1 cellular context compared by ENCODE assay signal in the genomic region with DNA sequence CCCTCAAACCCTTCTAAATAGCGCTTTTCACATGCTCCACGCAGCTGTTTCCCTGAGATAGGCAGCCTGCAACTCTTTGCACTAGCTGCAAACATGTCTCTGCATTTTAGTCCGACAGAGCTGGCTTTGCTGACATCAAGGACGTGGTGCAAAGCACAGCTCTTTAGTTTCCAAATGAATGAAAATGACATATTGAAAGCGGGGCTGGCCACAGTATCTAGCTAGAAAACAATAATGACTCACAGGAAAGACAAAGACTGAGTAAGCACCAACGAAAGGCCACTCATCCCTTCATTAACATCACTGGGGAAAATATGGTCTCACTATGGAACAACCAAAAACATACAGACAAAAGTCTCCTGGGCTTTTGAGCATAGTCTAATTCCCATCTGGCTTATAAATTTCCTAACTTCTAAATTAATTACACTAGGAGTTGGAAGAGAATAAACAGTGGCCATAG.
A peak's percentile ranks its signal among the peaks of the same experiment; 100 is the strongest.
TF ChIP-seq lines count a peak whose summit lies in the region.

No MANE protein-coding gene starts in this region.

TF ChIP-seq in GM12878, 131 proteins besides CTCF, POLR2A, EP300 and RAD21 (continued from another document and continues in another):
- TF ChIP-seq, protein P1, sequence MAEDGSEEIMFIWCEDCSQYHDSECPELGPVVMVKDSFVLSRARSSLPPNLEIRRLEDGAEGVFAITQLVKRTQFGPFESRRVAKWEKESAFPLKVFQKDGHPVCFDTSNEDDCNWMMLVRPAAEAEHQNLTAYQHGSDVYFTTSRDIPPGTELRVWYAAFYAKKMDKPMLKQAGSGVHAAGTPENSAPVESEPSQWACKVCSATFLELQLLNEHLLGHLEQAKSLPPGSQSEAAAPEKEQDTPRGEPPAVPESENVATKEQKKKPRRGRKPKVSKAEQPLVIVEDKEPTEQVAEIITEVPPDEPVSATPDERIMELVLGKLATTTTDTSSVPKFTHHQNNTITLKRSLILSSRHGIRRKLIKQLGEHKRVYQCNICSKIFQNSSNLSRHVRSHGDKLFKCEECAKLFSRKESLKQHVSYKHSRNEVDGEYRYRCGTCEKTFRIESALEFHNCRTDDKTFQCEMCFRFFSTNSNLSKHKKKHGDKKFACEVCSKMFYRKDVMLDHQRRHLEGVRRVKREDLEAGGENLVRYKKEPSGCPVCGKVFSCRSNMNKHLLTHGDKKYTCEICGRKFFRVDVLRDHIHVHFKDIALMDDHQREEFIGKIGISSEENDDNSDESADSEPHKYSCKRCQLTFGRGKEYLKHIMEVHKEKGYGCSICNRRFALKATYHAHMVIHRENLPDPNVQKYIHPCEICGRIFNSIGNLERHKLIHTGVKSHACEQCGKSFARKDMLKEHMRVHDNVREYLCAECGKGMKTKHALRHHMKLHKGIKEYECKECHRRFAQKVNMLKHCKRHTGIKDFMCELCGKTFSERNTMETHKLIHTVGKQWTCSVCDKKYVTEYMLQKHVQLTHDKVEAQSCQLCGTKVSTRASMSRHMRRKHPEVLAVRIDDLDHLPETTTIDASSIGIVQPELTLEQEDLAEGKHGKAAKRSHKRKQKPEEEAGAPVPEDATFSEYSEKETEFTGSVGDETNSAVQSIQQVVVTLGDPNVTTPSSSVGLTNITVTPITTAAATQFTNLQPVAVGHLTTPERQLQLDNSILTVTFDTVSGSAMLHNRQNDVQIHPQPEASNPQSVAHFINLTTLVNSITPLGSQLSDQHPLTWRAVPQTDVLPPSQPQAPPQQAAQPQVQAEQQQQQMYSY (CRISPR knock-in tag; IDR thresholded peaks at IDR 0.05), result no peak
- TF ChIP-seq IKZF2 (IDR thresholded peaks at IDR 0.05) (peak; percentile 76 to 83), ZNF274 (IDR thresholded peaks at IDR 0.05; ENCODE audit: insufficient read depth, insufficient read length) (no peak), CREM (IDR thresholded peaks at IDR 0.05; ENCODE audit: low read depth) (peak; percentile 94), ZSCAN29 (IDR thresholded peaks at IDR 0.05) (no peak), CHD4 (IDR thresholded peaks at IDR 0.05) (no peak), MXI1 (IDR thresholded peaks at IDR 0.05; ENCODE audit: low read depth, low read length) (no peak), NFIC (IDR thresholded peaks at IDR 0.05; ENCODE audit: low read depth, low read length) (peak; percentile 92), CBFB (IDR thresholded peaks at IDR 0.05; ENCODE audit: low read depth) (no peak), MEF2B (IDR thresholded peaks at IDR 0.05; ENCODE audit: partially characterized antibody, poor library complexity, severe bottlenecking) (peak; percentile 70), ZBED1 (IDR thresholded peaks at IDR 0.05; ENCODE audit: borderline replicate concordance) (peak; percentile 83; the same call in 1 of the 2 replicates), IRF4 (IDR thresholded peaks at IDR 0.05; ENCODE audit: low read depth, low read length) (peak; percentile 82; the same call in 1 of the 2 replicates), FOXM1 (IDR thresholded peaks at IDR 0.05; ENCODE audit: low read depth, low read length) (peak; percentile 89), KLF5 (IDR thresholded peaks at IDR 0.05; ENCODE audit: partially characterized antibody) (peak; percentile 54), SMAD1 (IDR thresholded peaks at IDR 0.05; ENCODE audit: low read depth, partially characterized antibody) (no peak), MYC (IDR thresholded peaks at IDR 0.05; ENCODE audit: insufficient read depth, insufficient read length, insufficient replicate concordance, low read length, severe bottlenecking) (no peak), SMAD5 (IDR thresholded peaks at IDR 0.05; ENCODE audit: low read depth) (no peak), MTA2 (IDR thresholded peaks at IDR 0.05; ENCODE audit: low read depth) (peak; percentile 90), BHLHE40 (IDR thresholded peaks at IDR 0.05; ENCODE audit: borderline replicate concordance in 1 of 2, low read depth in 2 of 2, low read length in 1 of 2) (peak; percentile 60 to 62; a peak in 3 of 4 replicates), EGR1 (IDR thresholded peaks at IDR 0.05; ENCODE audit: borderline replicate concordance in 1 of 2, low read depth in 2 of 2, low read length in 2 of 2) (no peak)
- TF ChIP-seq, protein P2, sequence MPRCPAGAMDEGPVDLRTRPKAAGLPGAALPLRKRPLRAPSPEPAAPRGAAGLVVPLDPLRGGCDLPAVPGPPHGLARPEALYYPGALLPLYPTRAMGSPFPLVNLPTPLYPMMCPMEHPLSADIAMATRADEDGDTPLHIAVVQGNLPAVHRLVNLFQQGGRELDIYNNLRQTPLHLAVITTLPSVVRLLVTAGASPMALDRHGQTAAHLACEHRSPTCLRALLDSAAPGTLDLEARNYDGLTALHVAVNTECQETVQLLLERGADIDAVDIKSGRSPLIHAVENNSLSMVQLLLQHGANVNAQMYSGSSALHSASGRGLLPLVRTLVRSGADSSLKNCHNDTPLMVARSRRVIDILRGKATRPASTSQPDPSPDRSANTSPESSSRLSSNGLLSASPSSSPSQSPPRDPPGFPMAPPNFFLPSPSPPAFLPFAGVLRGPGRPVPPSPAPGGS (IDR thresholded peaks at IDR 0.05; ENCODE audit: borderline replicate concordance, insufficient read depth, low read depth, low read length, poor library complexity, severe bottlenecking), result peak; percentile 67
- TF ChIP-seq, protein P3, sequence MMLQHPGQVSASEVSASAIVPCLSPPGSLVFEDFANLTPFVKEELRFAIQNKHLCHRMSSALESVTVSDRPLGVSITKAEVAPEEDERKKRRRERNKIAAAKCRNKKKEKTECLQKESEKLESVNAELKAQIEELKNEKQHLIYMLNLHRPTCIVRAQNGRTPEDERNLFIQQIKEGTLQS (IDR thresholded peaks at IDR 0.05; ENCODE audit: borderline replicate concordance, extremely low read depth, low read depth, low read length), result no peak
- TF ChIP-seq, protein P4, sequence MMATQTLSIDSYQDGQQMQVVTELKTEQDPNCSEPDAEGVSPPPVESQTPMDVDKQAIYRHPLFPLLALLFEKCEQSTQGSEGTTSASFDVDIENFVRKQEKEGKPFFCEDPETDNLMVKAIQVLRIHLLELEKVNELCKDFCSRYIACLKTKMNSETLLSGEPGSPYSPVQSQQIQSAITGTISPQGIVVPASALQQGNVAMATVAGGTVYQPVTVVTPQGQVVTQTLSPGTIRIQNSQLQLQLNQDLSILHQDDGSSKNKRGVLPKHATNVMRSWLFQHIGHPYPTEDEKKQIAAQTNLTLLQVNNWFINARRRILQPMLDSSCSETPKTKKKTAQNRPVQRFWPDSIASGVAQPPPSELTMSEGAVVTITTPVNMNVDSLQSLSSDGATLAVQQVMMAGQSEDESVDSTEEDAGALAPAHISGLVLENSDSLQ (IDR thresholded peaks at IDR 0.05), result peak; percentile 50
- TF ChIP-seq, protein P5, sequence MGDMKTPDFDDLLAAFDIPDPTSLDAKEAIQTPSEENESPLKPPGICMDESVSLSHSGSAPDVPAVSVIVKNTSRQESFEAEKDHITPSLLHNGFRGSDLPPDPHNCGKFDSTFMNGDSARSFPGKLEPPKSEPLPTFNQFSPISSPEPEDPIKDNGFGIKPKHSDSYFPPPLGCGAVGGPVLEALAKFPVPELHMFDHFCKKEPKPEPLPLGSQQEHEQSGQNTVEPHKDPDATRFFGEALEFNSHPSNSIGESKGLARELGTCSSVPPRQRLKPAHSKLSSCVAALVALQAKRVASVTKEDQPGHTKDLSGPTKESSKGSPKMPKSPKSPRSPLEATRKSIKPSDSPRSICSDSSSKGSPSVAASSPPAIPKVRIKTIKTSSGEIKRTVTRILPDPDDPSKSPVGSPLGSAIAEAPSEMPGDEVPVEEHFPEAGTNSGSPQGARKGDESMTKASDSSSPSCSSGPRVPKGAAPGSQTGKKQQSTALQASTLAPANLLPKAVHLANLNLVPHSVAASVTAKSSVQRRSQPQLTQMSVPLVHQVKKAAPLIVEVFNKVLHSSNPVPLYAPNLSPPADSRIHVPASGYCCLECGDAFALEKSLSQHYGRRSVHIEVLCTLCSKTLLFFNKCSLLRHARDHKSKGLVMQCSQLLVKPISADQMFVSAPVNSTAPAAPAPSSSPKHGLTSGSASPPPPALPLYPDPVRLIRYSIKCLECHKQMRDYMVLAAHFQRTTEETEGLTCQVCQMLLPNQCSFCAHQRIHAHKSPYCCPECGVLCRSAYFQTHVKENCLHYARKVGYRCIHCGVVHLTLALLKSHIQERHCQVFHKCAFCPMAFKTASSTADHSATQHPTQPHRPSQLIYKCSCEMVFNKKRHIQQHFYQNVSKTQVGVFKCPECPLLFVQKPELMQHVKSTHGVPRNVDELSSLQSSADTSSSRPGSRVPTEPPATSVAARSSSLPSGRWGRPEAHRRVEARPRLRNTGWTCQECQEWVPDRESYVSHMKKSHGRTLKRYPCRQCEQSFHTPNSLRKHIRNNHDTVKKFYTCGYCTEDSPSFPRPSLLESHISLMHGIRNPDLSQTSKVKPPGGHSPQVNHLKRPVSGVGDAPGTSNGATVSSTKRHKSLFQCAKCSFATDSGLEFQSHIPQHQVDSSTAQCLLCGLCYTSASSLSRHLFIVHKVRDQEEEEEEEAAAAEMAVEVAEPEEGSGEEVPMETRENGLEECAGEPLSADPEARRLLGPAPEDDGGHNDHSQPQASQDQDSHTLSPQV (IDR thresholded peaks at IDR 0.05), result peak; percentile 83
- TF ChIP-seq, protein P6, sequence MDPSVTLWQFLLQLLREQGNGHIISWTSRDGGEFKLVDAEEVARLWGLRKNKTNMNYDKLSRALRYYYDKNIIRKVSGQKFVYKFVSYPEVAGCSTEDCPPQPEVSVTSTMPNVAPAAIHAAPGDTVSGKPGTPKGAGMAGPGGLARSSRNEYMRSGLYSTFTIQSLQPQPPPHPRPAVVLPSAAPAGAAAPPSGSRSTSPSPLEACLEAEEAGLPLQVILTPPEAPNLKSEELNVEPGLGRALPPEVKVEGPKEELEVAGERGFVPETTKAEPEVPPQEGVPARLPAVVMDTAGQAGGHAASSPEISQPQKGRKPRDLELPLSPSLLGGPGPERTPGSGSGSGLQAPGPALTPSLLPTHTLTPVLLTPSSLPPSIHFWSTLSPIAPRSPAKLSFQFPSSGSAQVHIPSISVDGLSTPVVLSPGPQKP (IDR thresholded peaks at IDR 0.05; ENCODE audit: low read depth, low read length), result no peak
- TF ChIP-seq, protein P7, sequence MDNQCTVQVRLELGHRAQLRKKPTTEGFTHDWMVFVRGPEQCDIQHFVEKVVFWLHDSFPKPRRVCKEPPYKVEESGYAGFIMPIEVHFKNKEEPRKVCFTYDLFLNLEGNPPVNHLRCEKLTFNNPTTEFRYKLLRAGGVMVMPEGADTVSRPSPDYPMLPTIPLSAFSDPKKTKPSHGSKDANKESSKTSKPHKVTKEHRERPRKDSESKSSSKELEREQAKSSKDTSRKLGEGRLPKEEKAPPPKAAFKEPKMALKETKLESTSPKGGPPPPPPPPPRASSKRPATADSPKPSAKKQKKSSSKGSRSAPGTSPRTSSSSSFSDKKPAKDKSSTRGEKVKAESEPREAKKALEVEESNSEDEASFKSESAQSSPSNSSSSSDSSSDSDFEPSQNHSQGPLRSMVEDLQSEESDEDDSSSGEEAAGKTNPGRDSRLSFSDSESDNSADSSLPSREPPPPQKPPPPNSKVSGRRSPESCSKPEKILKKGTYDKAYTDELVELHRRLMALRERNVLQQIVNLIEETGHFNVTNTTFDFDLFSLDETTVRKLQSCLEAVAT (IDR thresholded peaks at IDR 0.05), result peak; percentile 75; the same call in 1 of the 2 replicates
- TF ChIP-seq, protein P8, sequence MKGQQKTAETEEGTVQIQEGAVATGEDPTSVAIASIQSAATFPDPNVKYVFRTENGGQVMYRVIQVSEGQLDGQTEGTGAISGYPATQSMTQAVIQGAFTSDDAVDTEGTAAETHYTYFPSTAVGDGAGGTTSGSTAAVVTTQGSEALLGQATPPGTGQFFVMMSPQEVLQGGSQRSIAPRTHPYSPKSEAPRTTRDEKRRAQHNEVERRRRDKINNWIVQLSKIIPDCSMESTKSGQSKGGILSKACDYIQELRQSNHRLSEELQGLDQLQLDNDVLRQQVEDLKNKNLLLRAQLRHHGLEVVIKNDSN (IDR thresholded peaks at IDR 0.05; ENCODE audit: borderline replicate concordance, extremely low read length, insufficient read depth, low read depth, low read length), result no peak
- TF ChIP-seq, protein P9, sequence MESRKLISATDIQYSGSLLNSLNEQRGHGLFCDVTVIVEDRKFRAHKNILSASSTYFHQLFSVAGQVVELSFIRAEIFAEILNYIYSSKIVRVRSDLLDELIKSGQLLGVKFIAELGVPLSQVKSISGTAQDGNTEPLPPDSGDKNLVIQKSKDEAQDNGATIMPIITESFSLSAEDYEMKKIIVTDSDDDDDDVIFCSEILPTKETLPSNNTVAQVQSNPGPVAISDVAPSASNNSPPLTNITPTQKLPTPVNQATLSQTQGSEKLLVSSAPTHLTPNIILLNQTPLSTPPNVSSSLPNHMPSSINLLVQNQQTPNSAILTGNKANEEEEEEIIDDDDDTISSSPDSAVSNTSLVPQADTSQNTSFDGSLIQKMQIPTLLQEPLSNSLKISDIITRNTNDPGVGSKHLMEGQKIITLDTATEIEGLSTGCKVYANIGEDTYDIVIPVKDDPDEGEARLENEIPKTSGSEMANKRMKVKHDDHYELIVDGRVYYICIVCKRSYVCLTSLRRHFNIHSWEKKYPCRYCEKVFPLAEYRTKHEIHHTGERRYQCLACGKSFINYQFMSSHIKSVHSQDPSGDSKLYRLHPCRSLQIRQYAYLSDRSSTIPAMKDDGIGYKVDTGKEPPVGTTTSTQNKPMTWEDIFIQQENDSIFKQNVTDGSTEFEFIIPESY (IDR thresholded peaks at IDR 0.05), result no peak
- TF ChIP-seq, protein P10, sequence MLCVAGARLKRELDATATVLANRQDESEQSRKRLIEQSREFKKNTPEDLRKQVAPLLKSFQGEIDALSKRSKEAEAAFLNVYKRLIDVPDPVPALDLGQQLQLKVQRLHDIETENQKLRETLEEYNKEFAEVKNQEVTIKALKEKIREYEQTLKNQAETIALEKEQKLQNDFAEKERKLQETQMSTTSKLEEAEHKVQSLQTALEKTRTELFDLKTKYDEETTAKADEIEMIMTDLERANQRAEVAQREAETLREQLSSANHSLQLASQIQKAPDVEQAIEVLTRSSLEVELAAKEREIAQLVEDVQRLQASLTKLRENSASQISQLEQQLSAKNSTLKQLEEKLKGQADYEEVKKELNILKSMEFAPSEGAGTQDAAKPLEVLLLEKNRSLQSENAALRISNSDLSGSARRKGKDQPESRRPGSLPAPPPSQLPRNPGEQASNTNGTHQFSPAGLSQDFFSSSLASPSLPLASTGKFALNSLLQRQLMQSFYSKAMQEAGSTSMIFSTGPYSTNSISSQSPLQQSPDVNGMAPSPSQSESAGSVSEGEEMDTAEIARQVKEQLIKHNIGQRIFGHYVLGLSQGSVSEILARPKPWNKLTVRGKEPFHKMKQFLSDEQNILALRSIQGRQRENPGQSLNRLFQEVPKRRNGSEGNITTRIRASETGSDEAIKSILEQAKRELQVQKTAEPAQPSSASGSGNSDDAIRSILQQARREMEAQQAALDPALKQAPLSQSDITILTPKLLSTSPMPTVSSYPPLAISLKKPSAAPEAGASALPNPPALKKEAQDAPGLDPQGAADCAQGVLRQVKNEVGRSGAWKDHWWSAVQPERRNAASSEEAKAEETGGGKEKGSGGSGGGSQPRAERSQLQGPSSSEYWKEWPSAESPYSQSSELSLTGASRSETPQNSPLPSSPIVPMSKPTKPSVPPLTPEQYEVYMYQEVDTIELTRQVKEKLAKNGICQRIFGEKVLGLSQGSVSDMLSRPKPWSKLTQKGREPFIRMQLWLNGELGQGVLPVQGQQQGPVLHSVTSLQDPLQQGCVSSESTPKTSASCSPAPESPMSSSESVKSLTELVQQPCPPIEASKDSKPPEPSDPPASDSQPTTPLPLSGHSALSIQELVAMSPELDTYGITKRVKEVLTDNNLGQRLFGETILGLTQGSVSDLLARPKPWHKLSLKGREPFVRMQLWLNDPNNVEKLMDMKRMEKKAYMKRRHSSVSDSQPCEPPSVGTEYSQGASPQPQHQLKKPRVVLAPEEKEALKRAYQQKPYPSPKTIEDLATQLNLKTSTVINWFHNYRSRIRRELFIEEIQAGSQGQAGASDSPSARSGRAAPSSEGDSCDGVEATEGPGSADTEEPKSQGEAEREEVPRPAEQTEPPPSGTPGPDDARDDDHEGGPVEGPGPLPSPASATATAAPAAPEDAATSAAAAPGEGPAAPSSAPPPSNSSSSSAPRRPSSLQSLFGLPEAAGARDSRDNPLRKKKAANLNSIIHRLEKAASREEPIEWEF (IDR thresholded peaks at IDR 0.05; ENCODE audit: insufficient replicate concordance, low read depth, low read length), result no peak
